Comparison of ENCODE assay signal across 25 cellular contexts in the genomic region with DNA sequence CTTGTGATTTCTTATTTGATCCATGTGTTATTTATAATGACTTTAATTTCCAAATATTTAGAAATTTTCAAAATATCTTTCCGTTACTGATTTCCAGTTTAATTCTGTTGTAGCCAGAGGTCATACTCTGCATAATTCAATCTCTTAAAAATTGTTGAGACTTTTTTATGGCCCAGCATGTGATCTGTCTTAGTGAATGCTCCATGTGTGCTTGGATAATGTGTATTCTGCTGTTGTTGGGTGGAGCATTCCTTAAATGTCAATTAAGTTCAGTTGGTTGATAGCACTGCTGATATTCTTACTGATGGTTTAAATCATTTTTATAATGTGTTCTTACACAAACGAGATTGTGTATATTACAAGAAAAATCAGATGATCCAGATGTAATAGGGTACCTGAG.
DNase-seq lines count a peak whose midpoint lies in the region; ATAC-seq, FAIRE-seq and TF ChIP-seq lines count a peak whose summit lies in the region.
"Had no signal": no experiment of that assay in that cellular context is flagged by ENCODE, and none has a peak within 500 bp of the region (broad histone marks: within the 10 kb centered on the region; RNA-seq: fewer than 3 reads in every experiment).

No MANE protein-coding gene starts in this region.

- H3K27me3 ChIP-seq in upper lobe of left lung, result no peaks in the 10 kb centered on the region
- H3K27me3 ChIP-seq: BE2C; BLaER1 treated with 17β-estradiol and CSF1 and Interleukin-3, amounts not matched to agents 10 nM and 100 nM had no signal

- H3K4me3 Mint-ChIP-seq in activated T-cell treated with anti-CD3 and anti-CD28 coated beads, Interleukin-2, amount 50 U/mL, for 72 hours, result no peak overlapping the region
- no peak overlapping the region for H3K4me3 Mint-ChIP-seq in activated T-cell treated with anti-CD3 and anti-CD28 coated beads, Interleukin-2, amount 50 U/mL, for 24 hours
- H3K4me3 Mint-ChIP-seq: CD14-positive monocyte; CD4-positive, alpha-beta T cell; CD8-positive, alpha-beta memory T cell had no signal

- no peak overlapping the region for H3K4me3 ChIP-seq in upper lobe of left lung
- H3K4me3 ChIP-seq: A549; BLaER1 treated with 17β-estradiol and CSF1 and Interleukin-3, amounts not matched to agents 10 nM and 100 nM; GM23248 had no signal

- no peak for DNase-seq in activated T-cell treated with anti-CD3 and anti-CD28 coated beads, Interleukin-2, amount 50 U/mL, for 72 hours
- no peak for DNase-seq in activated T-cell treated with anti-CD3 and anti-CD28 coated beads, Interleukin-2, amount 50 U/mL, for 24 hours
- DNase-seq in NCI-H69 (lab: John Stamatoyannopoulos, UW) (peak; percentile 39), foreskin melanocyte (peak; percentile 78), KBM-7 (no peak), upper lobe of left lung (no peak)
- DNase-seq: 8988T; ACHN; AML-193; BE2C; Calu3; CD4-positive, alpha-beta T cell; CD8-positive, alpha-beta memory T cell; COR-L47; DMS53; DMS79 treated with DMSO at 0.1 percent for 48 hours; GM23248; HCEC 1CT had no signal

- H3K9me3 ChIP-seq in upper lobe of left lung, result no peaks in the 10 kb centered on the region
- H3K9me3 ChIP-seq: A549, BE2C had no signal

- in situ Hi-C loops in KBM-7 (cut with MboI; ENCODE audit: low pct_unique_long_range_greater_than_20kb, low sequenced_read_pairs), result no loop called here

- H3K27ac ChIP-seq in upper lobe of left lung, result no peak overlapping the region
- H3K27ac ChIP-seq: A549; BLaER1 treated with 17β-estradiol and CSF1 and Interleukin-3, amounts not matched to agents 10 nM and 100 nM; GM23248 had no signal

- no peaks in the 10 kb centered on the region for H3K4me1 Mint-ChIP-seq in activated T-cell treated with anti-CD3 and anti-CD28 coated beads, Interleukin-2, amount 50 U/mL, for 72 hours (ENCODE audit: low read depth)
- H3K4me1 Mint-ChIP-seq in activated T-cell treated with anti-CD3 and anti-CD28 coated beads, Interleukin-2, amount 50 U/mL, for 24 hours (ENCODE audit: low read depth), result no peaks in the 10 kb centered on the region
- H3K4me1 Mint-ChIP-seq: CD8-positive, alpha-beta memory T cell had no signal

- H3K36me3 ChIP-seq in upper lobe of left lung, result no peaks in the 10 kb centered on the region
- H3K36me3 ChIP-seq: BE2C; BLaER1 treated with 17β-estradiol and CSF1 and Interleukin-3, amounts not matched to agents 10 nM and 100 nM had no signal

- H3K27me3 Mint-ChIP-seq in activated T-cell treated with anti-CD3 and anti-CD28 coated beads, Interleukin-2, amount 50 U/mL, for 72 hours (ENCODE audit: low read depth), result peaks cover 38% of the 10 kb centered on the region
- peaks cover 10% of the 10 kb centered on the region for H3K27me3 Mint-ChIP-seq in activated T-cell treated with anti-CD3 and anti-CD28 coated beads, Interleukin-2, amount 50 U/mL, for 24 hours

- TF ChIP-seq POLR2A in upper lobe of left lung (IDR thresholded peaks at IDR 0.05), result no peak

- H3K4me1 ChIP-seq in upper lobe of left lung, result no peaks in the 10 kb centered on the region
- H3K4me1 ChIP-seq: A549 had no signal

- peak; percentile 96 for FAIRE-seq in endometrium (lab: Jason Lieb, UNC)
- FAIRE-seq: A549, GM12892, H1 had no signal

- no peak for TF ChIP-seq EP300 in upper lobe of left lung (IDR thresholded peaks at IDR 0.05)

- peak overlapping the region; percentile 54 for H3K27ac Mint-ChIP-seq in activated T-cell treated with anti-CD3 and anti-CD28 coated beads, Interleukin-2, amount 50 U/mL, for 72 hours
- no peak overlapping the region for H3K27ac Mint-ChIP-seq in activated T-cell treated with anti-CD3 and anti-CD28 coated beads, Interleukin-2, amount 50 U/mL, for 24 hours
- H3K27ac Mint-ChIP-seq: CD14-positive monocyte; CD4-positive, alpha-beta T cell had no signal

- TF ChIP-seq CTCF in upper lobe of left lung (IDR thresholded peaks at IDR 0.05), result no peak

- H3K36me3 Mint-ChIP-seq in activated T-cell treated with anti-CD3 and anti-CD28 coated beads, Interleukin-2, amount 50 U/mL, for 72 hours (ENCODE audit: insufficient read depth in 2 of 2), result peaks cover 0 to 9% of the 10 kb centered on the region in 2 donors
- no peaks in the 10 kb centered on the region for H3K36me3 Mint-ChIP-seq in activated T-cell treated with anti-CD3 and anti-CD28 coated beads, Interleukin-2, amount 50 U/mL, for 24 hours (ENCODE audit: low read depth)
- H3K36me3 Mint-ChIP-seq: CD14-positive monocyte had no signal

- ATAC-seq in activated T-cell treated with anti-CD3 and anti-CD28 coated beads, Interleukin-2, amount 50 U/mL, for 72 hours (replicated peaks in 1 of 2), result no peak
- ATAC-seq in GM19324 (IDR thresholded peaks at IDR 0.05; ENCODE audit: low FRiP score, unreplicated experiment) (no peak), upper lobe of left lung (ENCODE audit: low FRiP score in 2 of 2) (no peak)
- ATAC-seq: A549 had no signal

- WGBS in upper lobe of left lung, 2 donors, result 77 to 81% methylated on average over 2 of the region's 2 CpGs

- peaks cover 0 to 2% of the 10 kb centered on the region in 2 donors for H3K9me3 Mint-ChIP-seq in activated T-cell treated with anti-CD3 and anti-CD28 coated beads, Interleukin-2, amount 50 U/mL, for 72 hours
- no peaks in the 10 kb centered on the region for H3K9me3 Mint-ChIP-seq in activated T-cell treated with anti-CD3 and anti-CD28 coated beads, Interleukin-2, amount 50 U/mL, for 24 hours
- H3K9me3 Mint-ChIP-seq: CD4-positive, alpha-beta T cell had no signal

Comparison
In these comparisons a context has a peak if more than half of its experiments do, and no peak if none do; other contexts are left out.
1. DNase-seq: peak in NCI-H69 (single experiment) and foreskin melanocyte (single experiment); none in activated T-cell treated with anti-CD3 and anti-CD28 coated beads, Interleukin-2, amount 50 U/mL, for 72 hours (0 of 2), activated T-cell treated with anti-CD3 and anti-CD28 coated beads, Interleukin-2, amount 50 U/mL, for 24 hours (single experiment), KBM-7 (single experiment) and upper lobe of left lung (0 of 2).